15 cellular contexts compared by ENCODE assay signal in genomic region chr2:102686479-102687439, GRCh38.
A peak's percentile ranks its signal among the peaks of the same experiment; 100 is the strongest.
DNase-seq lines count a peak whose midpoint lies in the region; ATAC-seq lines count a peak whose summit lies in the region.
"Had no signal": no experiment of that assay in that cellular context is flagged by ENCODE, and none has a peak within 500 bp of the region (broad histone marks: within the 10 kb centered on the region; RNA-seq: fewer than 3 reads in every experiment).

No MANE protein-coding gene starts in this region.

- no peaks in the 10 kb centered on the region for H3K36me3 ChIP-seq in naive thymus-derived CD4-positive, alpha-beta T cell (ENCODE audit: control insufficient read depth in 2 of 3, insufficient read depth in 3 of 3, low read length in 3 of 3)
- H3K36me3 ChIP-seq: tibial nerve had no signal

- intact Hi-C loops in activated CD4-positive, alpha-beta T cell treated with anti-CD3 and anti-CD28 coated beads, Interleukin-2, amount 10 ng/mL, durations not matched to agents 24 days and 14 days (cut with micrococcal nuclease), result no loop called here
- intact Hi-C loops in naive thymus-derived CD4-positive, alpha-beta T cell (cut with micrococcal nuclease), result no loop called here
- intact Hi-C loops in posterior vena cava (cut with DNase I), result no loop called here

- no peaks in the 10 kb centered on the region for H3K4me1 Mint-ChIP-seq in activated CD4-positive, alpha-beta T cell treated with anti-CD3 and anti-CD28 coated beads, Interleukin-2, amount 10 ng/mL, durations not matched to agents 24 days and 14 days
- peaks cover 0 to 8% (median 0%) of the 10 kb centered on the region in 7 donors for H3K4me1 Mint-ChIP-seq in naive thymus-derived CD4-positive, alpha-beta T cell

- CTCF ChIA-PET in naive thymus-derived CD4-positive, alpha-beta T cell (lab: Charles Lee), result no interaction called here

- H3K4me3 ChIP-seq in naive thymus-derived CD4-positive, alpha-beta T cell (ENCODE audit: low read length), result no peak overlapping the region
- H3K4me3 ChIP-seq: tibial nerve had no signal

- POLR2A ChIA-PET in naive thymus-derived CD4-positive, alpha-beta T cell (lab: Charles Lee), result no interaction called here

- no peak overlapping the region for H3K27ac Mint-ChIP-seq in activated CD4-positive, alpha-beta T cell treated with anti-CD3 and anti-CD28 coated beads, Interleukin-2, amount 10 ng/mL, durations not matched to agents 24 days and 14 days
- no peak overlapping the region for H3K27ac Mint-ChIP-seq in naive thymus-derived CD4-positive, alpha-beta T cell

- H3K36me3 Mint-ChIP-seq in activated CD4-positive, alpha-beta T cell treated with anti-CD3 and anti-CD28 coated beads, Interleukin-2, amount 10 ng/mL, durations not matched to agents 24 days and 14 days (ENCODE audit: low read depth), result no peaks in the 10 kb centered on the region
- H3K36me3 Mint-ChIP-seq in naive thymus-derived CD4-positive, alpha-beta T cell, result no peaks in the 10 kb centered on the region

- H3K27me3 ChIP-seq in naive thymus-derived CD4-positive, alpha-beta T cell (ENCODE audit: control insufficient read depth in 2 of 2, insufficient read depth in 2 of 2, low read length in 2 of 2), result no peaks in the 10 kb centered on the region
- H3K27me3 ChIP-seq: tibial nerve had no signal

- no peak overlapping the region for H3K27ac ChIP-seq in naive thymus-derived CD4-positive, alpha-beta T cell (ENCODE audit: low read depth, low read length)
- H3K27ac ChIP-seq: tibial nerve, VCaP had no signal

- no peaks in the 10 kb centered on the region for H3K27me3 Mint-ChIP-seq in activated CD4-positive, alpha-beta T cell treated with anti-CD3 and anti-CD28 coated beads, Interleukin-2, amount 10 ng/mL, durations not matched to agents 24 days and 14 days
- H3K27me3 Mint-ChIP-seq in naive thymus-derived CD4-positive, alpha-beta T cell, result peaks cover 0 to 8% (median 4%) of the 10 kb centered on the region in 5 donors

- no peaks in the 10 kb centered on the region for H3K9me3 Mint-ChIP-seq in activated CD4-positive, alpha-beta T cell treated with anti-CD3 and anti-CD28 coated beads, Interleukin-2, amount 10 ng/mL, durations not matched to agents 24 days and 14 days
- H3K9me3 Mint-ChIP-seq in naive thymus-derived CD4-positive, alpha-beta T cell, result no peaks in the 10 kb centered on the region

- no peaks in the 10 kb centered on the region for H3K9me3 ChIP-seq in naive thymus-derived CD4-positive, alpha-beta T cell (ENCODE audit: control insufficient read depth in 2 of 3, low read length in 3 of 3)
- H3K9me3 ChIP-seq: tibial nerve had no signal

- H3K4me1 ChIP-seq in naive thymus-derived CD4-positive, alpha-beta T cell (ENCODE audit: control insufficient read depth in 2 of 2, insufficient read depth in 2 of 2, low read length in 2 of 2), result peaks cover 0 to 4% of the 10 kb centered on the region in 2 donors
- H3K4me1 ChIP-seq: tibial nerve had no signal

- no peak overlapping the region for H3K4me3 Mint-ChIP-seq in activated CD4-positive, alpha-beta T cell treated with anti-CD3 and anti-CD28 coated beads, Interleukin-2, amount 10 ng/mL, durations not matched to agents 24 days and 14 days
- H3K4me3 Mint-ChIP-seq in naive thymus-derived CD4-positive, alpha-beta T cell, result no peak overlapping the region

- peak; percentile 82 for ATAC-seq in HG02885 (IDR thresholded peaks at IDR 0.05; ENCODE audit: poor library complexity, unreplicated experiment)
- peak; percentile 56 for ATAC-seq in naive thymus-derived CD4-positive, alpha-beta T cell
- no peak for ATAC-seq in GM21576 (IDR thresholded peaks at IDR 0.05; ENCODE audit: unreplicated experiment)

- peak; percentile 65 for DNase-seq in activated CD4-positive, alpha-beta T cell treated with anti-CD3 and anti-CD28 coated beads, Interleukin-2, amount 10 ng/mL, durations not matched to agents 24 days and 14 days
- no peak for DNase-seq in activated CD4-positive, alpha-beta T cell treated with anti-CD3 and anti-CD28 coated beads for 48 hours
- DNase-seq in NOMO-1 treated with dmso at 0.1 percent for 144 hours (lab: John Stamatoyannopoulos, UW; ENCODE audit: unreplicated experiment) (peak; percentile 21), occipital lobe (lab: John Stamatoyannopoulos, UW) (no peak), posterior vena cava (ENCODE audit: low spot score) (no peak)
- DNase-seq in naive thymus-derived CD4-positive, alpha-beta T cell, result peak in 5 of 9 donors; percentile 13 to 36 (median 28)
- DNase-seq: activated T-cell treated with anti-CD3 and anti-CD28 coated beads, Interleukin-2, amount 50 U/mL, for 1 hour; anterior cingulate cortex; dermis blood vessel endothelial cell; mesendoderm; MM.1S had no signal

Comparison
In these comparisons a context has a peak if more than half of its experiments do, and no peak if none do; other contexts are left out.
1. DNase-seq: peak in activated CD4-positive, alpha-beta T cell treated with anti-CD3 and anti-CD28 coated beads, Interleukin-2, amount 10 ng/mL, durations not matched to agents 24 days and 14 days (single experiment), NOMO-1 treated with dmso at 0.1 percent for 144 hours (single experiment) and naive thymus-derived CD4-positive, alpha-beta T cell (5 of 9); none in activated CD4-positive, alpha-beta T cell treated with anti-CD3 and anti-CD28 coated beads for 48 hours (single experiment), occipital lobe (single experiment) and posterior vena cava (single experiment).